Comparison of ENCODE assay signal across 2 cellular contexts in genomic region chr9:91905237-91905650, GRCh38.
TF ChIP-seq lines count a peak whose summit lies in the region.

No MANE protein-coding gene starts in this region.

TF ChIP-seq in HEK293, 187 proteins besides CTCF, POLR2A, EP300 and RAD21 (continued from another document):
- TF ChIP-seq MYNN (tag by site-specific recombination; IDR thresholded peaks at IDR 0.05; ENCODE audit: borderline replicate concordance) (0 out of 2 replicates have a peak, but pooled peaks have one; percentile 0), ZSCAN23 (tag by site-specific recombination; IDR thresholded peaks at IDR 0.05) (0 out of 2 replicates have a peak, but pooled peaks have one; percentile 26), ZNF544 (tag by site-specific recombination; IDR thresholded peaks at IDR 0.05) (no peak)

TF ChIP-seq in K562, 482 proteins besides CTCF, POLR2A, EP300 and RAD21 (continued from another document and continues in another):
- TF ChIP-seq ZBTB40 (IDR thresholded peaks at IDR 0.05) (peak; percentile 54), ZBTB40 (CRISPR knock-in tag; IDR thresholded peaks at IDR 0.05) (no peak), SMARCA4 (IDR thresholded peaks at IDR 0.05) (peak; percentile 70), DPF2 (IDR thresholded peaks at IDR 0.05) (peak; percentile 62; the same call in 1 of the 2 replicates), ARID3A (IDR thresholded peaks at IDR 0.05; ENCODE audit: borderline replicate concordance, low read depth, low read length) (no peak), FOSL1 (tag; conservative IDR thresholded peaks at IDR 0.05) (no peak), ZNF23 (CRISPR knock-in tag; IDR thresholded peaks at IDR 0.05) (0 out of 2 replicates have a peak, but pooled peaks have one; percentile 15), CBFB (CRISPR knock-in tag; IDR thresholded peaks at IDR 0.05) (0 out of 2 replicates have a peak, but pooled peaks have one; percentile 56), SMARCA5 (IDR thresholded peaks at IDR 0.05) (peak; percentile 88), EHMT2 (IDR thresholded peaks at IDR 0.05) (peak; percentile 81; the same call in 1 of the 2 replicates), ASH1L (IDR thresholded peaks at IDR 0.05; ENCODE audit: borderline replicate concordance, low read depth, partially characterized antibody) (peak; percentile 58), KHSRP (IDR thresholded peaks at IDR 0.05) (0 out of 2 replicates have a peak, but pooled peaks have one; percentile 9), TRIM24 (IDR thresholded peaks at IDR 0.05) (peak; percentile 56 to 72), HDAC1 (IDR thresholded peaks at IDR 0.05) (peak in 1 of 2 experiments; percentile 85; a peak in 2 of 4 replicates), BCOR (IDR thresholded peaks at IDR 0.05) (peak; percentile 85), NR4A1 (CRISPR knock-in tag; IDR thresholded peaks at IDR 0.05) (0 out of 2 replicates have a peak, but pooled peaks have one; percentile 12), NR4A1 (tag; IDR thresholded peaks at IDR 0.05) (no peak), ATF7 (IDR thresholded peaks at IDR 0.05) (no peak)
- TF ChIP-seq, protein P1, sequence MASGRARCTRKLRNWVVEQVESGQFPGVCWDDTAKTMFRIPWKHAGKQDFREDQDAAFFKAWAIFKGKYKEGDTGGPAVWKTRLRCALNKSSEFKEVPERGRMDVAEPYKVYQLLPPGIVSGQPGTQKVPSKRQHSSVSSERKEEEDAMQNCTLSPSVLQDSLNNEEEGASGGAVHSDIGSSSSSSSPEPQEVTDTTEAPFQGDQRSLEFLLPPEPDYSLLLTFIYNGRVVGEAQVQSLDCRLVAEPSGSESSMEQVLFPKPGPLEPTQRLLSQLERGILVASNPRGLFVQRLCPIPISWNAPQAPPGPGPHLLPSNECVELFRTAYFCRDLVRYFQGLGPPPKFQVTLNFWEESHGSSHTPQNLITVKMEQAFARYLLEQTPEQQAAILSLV (tag; IDR thresholded peaks at IDR 0.05): peak; percentile 56; the same call in 1 of the 2 replicates
- TF ChIP-seq, protein P2, sequence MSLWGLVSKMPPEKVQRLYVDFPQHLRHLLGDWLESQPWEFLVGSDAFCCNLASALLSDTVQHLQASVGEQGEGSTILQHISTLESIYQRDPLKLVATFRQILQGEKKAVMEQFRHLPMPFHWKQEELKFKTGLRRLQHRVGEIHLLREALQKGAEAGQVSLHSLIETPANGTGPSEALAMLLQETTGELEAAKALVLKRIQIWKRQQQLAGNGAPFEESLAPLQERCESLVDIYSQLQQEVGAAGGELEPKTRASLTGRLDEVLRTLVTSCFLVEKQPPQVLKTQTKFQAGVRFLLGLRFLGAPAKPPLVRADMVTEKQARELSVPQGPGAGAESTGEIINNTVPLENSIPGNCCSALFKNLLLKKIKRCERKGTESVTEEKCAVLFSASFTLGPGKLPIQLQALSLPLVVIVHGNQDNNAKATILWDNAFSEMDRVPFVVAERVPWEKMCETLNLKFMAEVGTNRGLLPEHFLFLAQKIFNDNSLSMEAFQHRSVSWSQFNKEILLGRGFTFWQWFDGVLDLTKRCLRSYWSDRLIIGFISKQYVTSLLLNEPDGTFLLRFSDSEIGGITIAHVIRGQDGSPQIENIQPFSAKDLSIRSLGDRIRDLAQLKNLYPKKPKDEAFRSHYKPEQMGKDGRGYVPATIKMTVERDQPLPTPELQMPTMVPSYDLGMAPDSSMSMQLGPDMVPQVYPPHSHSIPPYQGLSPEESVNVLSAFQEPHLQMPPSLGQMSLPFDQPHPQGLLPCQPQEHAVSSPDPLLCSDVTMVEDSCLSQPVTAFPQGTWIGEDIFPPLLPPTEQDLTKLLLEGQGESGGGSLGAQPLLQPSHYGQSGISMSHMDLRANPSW (CRISPR knock-in tag; IDR thresholded peaks at IDR 0.05): no peak
- TF ChIP-seq, protein P3, sequence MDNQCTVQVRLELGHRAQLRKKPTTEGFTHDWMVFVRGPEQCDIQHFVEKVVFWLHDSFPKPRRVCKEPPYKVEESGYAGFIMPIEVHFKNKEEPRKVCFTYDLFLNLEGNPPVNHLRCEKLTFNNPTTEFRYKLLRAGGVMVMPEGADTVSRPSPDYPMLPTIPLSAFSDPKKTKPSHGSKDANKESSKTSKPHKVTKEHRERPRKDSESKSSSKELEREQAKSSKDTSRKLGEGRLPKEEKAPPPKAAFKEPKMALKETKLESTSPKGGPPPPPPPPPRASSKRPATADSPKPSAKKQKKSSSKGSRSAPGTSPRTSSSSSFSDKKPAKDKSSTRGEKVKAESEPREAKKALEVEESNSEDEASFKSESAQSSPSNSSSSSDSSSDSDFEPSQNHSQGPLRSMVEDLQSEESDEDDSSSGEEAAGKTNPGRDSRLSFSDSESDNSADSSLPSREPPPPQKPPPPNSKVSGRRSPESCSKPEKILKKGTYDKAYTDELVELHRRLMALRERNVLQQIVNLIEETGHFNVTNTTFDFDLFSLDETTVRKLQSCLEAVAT (IDR thresholded peaks at IDR 0.05): peak; percentile 84 to 91; a peak in 2 of 4 replicates
- TF ChIP-seq, protein P4, sequence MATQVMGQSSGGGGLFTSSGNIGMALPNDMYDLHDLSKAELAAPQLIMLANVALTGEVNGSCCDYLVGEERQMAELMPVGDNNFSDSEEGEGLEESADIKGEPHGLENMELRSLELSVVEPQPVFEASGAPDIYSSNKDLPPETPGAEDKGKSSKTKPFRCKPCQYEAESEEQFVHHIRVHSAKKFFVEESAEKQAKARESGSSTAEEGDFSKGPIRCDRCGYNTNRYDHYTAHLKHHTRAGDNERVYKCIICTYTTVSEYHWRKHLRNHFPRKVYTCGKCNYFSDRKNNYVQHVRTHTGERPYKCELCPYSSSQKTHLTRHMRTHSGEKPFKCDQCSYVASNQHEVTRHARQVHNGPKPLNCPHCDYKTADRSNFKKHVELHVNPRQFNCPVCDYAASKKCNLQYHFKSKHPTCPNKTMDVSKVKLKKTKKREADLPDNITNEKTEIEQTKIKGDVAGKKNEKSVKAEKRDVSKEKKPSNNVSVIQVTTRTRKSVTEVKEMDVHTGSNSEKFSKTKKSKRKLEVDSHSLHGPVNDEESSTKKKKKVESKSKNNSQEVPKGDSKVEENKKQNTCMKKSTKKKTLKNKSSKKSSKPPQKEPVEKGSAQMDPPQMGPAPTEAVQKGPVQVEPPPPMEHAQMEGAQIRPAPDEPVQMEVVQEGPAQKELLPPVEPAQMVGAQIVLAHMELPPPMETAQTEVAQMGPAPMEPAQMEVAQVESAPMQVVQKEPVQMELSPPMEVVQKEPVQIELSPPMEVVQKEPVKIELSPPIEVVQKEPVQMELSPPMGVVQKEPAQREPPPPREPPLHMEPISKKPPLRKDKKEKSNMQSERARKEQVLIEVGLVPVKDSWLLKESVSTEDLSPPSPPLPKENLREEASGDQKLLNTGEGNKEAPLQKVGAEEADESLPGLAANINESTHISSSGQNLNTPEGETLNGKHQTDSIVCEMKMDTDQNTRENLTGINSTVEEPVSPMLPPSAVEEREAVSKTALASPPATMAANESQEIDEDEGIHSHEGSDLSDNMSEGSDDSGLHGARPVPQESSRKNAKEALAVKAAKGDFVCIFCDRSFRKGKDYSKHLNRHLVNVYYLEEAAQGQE (CRISPR knock-in tag; IDR thresholded peaks at IDR 0.05; ENCODE audit: low read depth): 0 out of 2 replicates have a peak, but pooled peaks have one; percentile 47
